1 cellular context compared by ENCODE assay signal in genomic region chr19:10719466-10719961, GRCh38.
TF ChIP-seq lines count a peak whose summit lies in the region.

No MANE protein-coding gene starts in this region.

TF ChIP-seq in H1, 55 proteins besides CTCF, POLR2A, EP300 and RAD21 (continued from another document):
- no peak for TF ChIP-seq SIN3A (conservative IDR thresholded peaks at IDR 0.05 in 1 of 2, IDR thresholded peaks at IDR 0.05 in 1 of 2; ENCODE audit: low read depth in 1 of 2, low read length in 2 of 2)
- no peak for TF ChIP-seq MAX (IDR thresholded peaks at IDR 0.05)
- no peak for TF ChIP-seq ZNF274 (IDR thresholded peaks at IDR 0.05; ENCODE audit: borderline replicate concordance, extremely low read depth, low read length)
- TF ChIP-seq KDM1A (IDR thresholded peaks at IDR 0.05; ENCODE audit: borderline replicate concordance, low read length), result no peak
- TF ChIP-seq PHF8 (conservative IDR thresholded peaks at IDR 0.05; ENCODE audit: low read depth, low read length), result no peak
TF ChIP-seq in H1: peak in this region for 0.
